Comparison of ENCODE assay signal across 8 cellular contexts in the genomic region with DNA sequence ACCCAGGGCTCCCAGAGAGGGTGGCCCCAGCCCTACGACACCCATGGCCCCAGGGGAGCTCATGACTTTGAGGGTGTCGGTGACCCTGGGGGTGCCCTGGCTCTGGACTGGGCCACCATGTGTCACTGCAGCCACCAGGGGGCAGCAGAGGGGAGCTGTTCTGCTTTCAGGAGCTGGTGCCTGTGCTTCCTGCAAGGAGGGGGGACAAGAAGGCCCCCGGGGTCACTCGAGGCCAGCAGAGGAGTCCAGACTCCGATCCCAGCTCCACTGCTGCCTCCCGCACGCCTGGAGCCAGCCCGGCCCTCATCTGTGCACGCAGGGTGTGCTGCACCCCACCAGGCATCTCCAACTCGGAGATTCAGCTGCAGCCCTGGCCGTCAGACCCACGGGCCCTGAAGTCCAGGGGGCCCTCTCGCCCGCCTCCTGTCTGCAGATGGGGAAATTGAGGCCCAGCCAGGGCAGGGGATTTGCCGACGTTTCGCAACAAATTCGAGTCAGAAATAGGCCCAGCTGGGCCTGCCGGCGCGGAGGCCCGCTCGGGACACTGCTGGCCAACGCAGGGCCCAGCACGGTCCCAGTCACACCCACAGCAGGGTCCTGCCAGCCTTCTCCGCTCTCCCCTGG. TPM values are rescaled to one million over a fixed set of nuclear protein-coding genes. Genes with fewer than 3 reads are reported as not detected.
A peak's percentile ranks its signal among the peaks of the same experiment; 100 is the strongest.
DNase-seq lines count a peak whose midpoint lies in the region; ATAC-seq, FAIRE-seq and TF ChIP-seq lines count a peak whose summit lies in the region.

No MANE protein-coding gene starts in this region.

- H3K9me3 ChIP-seq in colonic mucosa, result no peaks in the 10 kb centered on the region

- FAIRE-seq in GM18507 (lab: Jason Lieb, UNC), result peak; percentile 86

- H3K36me3 ChIP-seq in colonic mucosa, result no peaks in the 10 kb centered on the region

- intact Hi-C loops in colonic mucosa (cut with DNase I), result loop anchor here (1.0 kb wide), 1 partner anchor 110 kb away; no protein-coding TSS in a partner anchor

- H3K27me3 ChIP-seq in colonic mucosa, result no peaks in the 10 kb centered on the region

- peak; percentile 98 for TF ChIP-seq CTCF in colonic mucosa (IDR thresholded peaks at IDR 0.05)

- peak; percentile 94 for DNase-seq in 8988T
- peak; percentile 86 for DNase-seq in GM18507 (ENCODE audit: extremely low spot score, insufficient read length, low read depth)
- DNase-seq in NCI-H460 (ENCODE audit: extremely low read depth, low read depth), result peak; percentile 82
- peak; percentile 92 for DNase-seq in activated CD4-positive, alpha-beta T cell treated with anti-CD3 and anti-CD28 coated beads, Interleukin-2, amount 50 U/mL, for 1 hour
- DNase-seq in colonic mucosa, result peak; percentile 92
- DNase-seq in left lobe of liver (ENCODE audit: low spot score), result peak; percentile 86
- DNase-seq in stimulated activated CD4-positive, alpha-beta T cell treated with anti-CD3 and anti-CD28 coated beads, Interleukin-1b, Interleukin-23, amount 100 ng/mL, for 48 hours, result peak; percentile 84

- H3K4me3 ChIP-seq in colonic mucosa, result no peak overlapping the region

- H3K9ac ChIP-seq in colonic mucosa (ENCODE audit: low read depth in 2 of 2, low read length in 2 of 2), result peak overlapping the region; percentile 66

- H3K4me1 ChIP-seq in colonic mucosa, result peaks cover 12% of the 10 kb centered on the region

- ATAC-seq in left lobe of liver, result peak; percentile 85
- no peak for ATAC-seq in HG02885 (IDR thresholded peaks at IDR 0.05; ENCODE audit: poor library complexity, unreplicated experiment)

- H3K27ac ChIP-seq in colonic mucosa, result peak overlapping the region; percentile 55

RNA-seq across cellular contexts. Expression of a gene that starts 29.5 kb away (rescaled TPM):
- total RNA-seq in NCI-H460 (2014; rRNA removed; shearing (Covaris generic)), result not detected in 2 replicates
- not detected in 2 replicates for polyA plus RNA-seq in NCI-H460 (2014; cell fraction: nucleus; rRNA removed)
- total RNA-seq in colonic mucosa (under 1 TPM in 1 of 2 donors, not detected in 1; 0.12 TPM), left lobe of liver (0.08 TPM)
